12 cellular contexts compared by ENCODE assay signal in genomic region chr2:197208841-197209240, GRCh38.
DNase-seq lines count a peak whose midpoint lies in the region; ATAC-seq and TF ChIP-seq lines count a peak whose summit lies in the region.
"Had no signal": no experiment of that assay in that cellular context is flagged by ENCODE, and none has a peak within 500 bp of the region (broad histone marks: within the 10 kb centered on the region; RNA-seq: fewer than 3 reads in every experiment).

No MANE protein-coding gene starts in this region.

- peak overlapping the region; percentile 31 for H3K4me3 ChIP-seq in SU-DHL-6 (ENCODE audit: insufficient read depth, low read length, poor library complexity, severe bottlenecking)
- no peak overlapping the region for H3K4me3 ChIP-seq in skin epidermis
- H3K4me3 ChIP-seq in uterus = no peak overlapping the region

- no peak for TF ChIP-seq POLR2A in uterus (IDR thresholded peaks at IDR 0.05)

- H2AFZ ChIP-seq in SU-DHL-6 (ENCODE audit: low read depth, low read length, severe bottlenecking) = no peak overlapping the region

- H3K27me3 ChIP-seq in SU-DHL-6 (ENCODE audit: low read length) = no peaks in the 10 kb centered on the region
- no peaks in the 10 kb centered on the region for H3K27me3 ChIP-seq in uterus

- H3K36me3 ChIP-seq in SU-DHL-6 (ENCODE audit: low read length) (0 out of 2 replicates have a peak, but pooled peaks cover under 1% of the 10 kb centered on the region), uterus (no peaks in the 10 kb centered on the region)

- peaks cover 29% of the 10 kb centered on the region for H3K36me3 Mint-ChIP-seq in effector memory CD8-positive, alpha-beta T cell (ENCODE audit: insufficient read depth)

- H3K27ac ChIP-seq in SU-DHL-6 (ENCODE audit: low read depth, low read length) = peak overlapping the region; percentile 85
- peak overlapping the region in 11 of 21 experiments; percentile 8 to 93 (median 65) for H3K27ac ChIP-seq in skin epidermis
- no peak overlapping the region for H3K27ac ChIP-seq in uterus
- H3K27ac ChIP-seq: 22Rv1, epithelial cell of prostate had no signal

- H3K27ac Mint-ChIP-seq in effector memory CD8-positive, alpha-beta T cell = peak overlapping the region; percentile 96

- peaks cover 28% of the 10 kb centered on the region; the same call in 1 of the 2 replicates for H3F3A ChIP-seq in SU-DHL-6 (ENCODE audit: insufficient read depth)

- H3K27me3 Mint-ChIP-seq in effector memory CD8-positive, alpha-beta T cell = no peaks in the 10 kb centered on the region

- H3K9me3 Mint-ChIP-seq in effector memory CD8-positive, alpha-beta T cell = no peaks in the 10 kb centered on the region

- ATAC-seq in effector memory CD8-positive, alpha-beta T cell (replicated peaks) = no peak

- H3K9ac ChIP-seq in SU-DHL-6 (ENCODE audit: low read length) = peak overlapping the region; percentile 37; the same call in 1 of the 2 replicates

- intact Hi-C loops in posterior cingulate gyrus (cut with DNase I) (no loop called here), uterus (cut with DNase I; ENCODE audit: low total_unique reads) (no loop called here)

- H3K9me3 ChIP-seq in SU-DHL-6 (ENCODE audit: insufficient read depth, low read length) (no peaks in the 10 kb centered on the region), uterus (no peaks in the 10 kb centered on the region)

- DNase-seq in DMS79 treated with DMSO at 0.1 percent for 48 hours (lab: John Stamatoyannopoulos, UW) (peak; percentile 12), DMS79 (lab: John Stamatoyannopoulos, UW) (no peak), posterior cingulate gyrus (no peak), uterus (no peak), NCI-H2227 (lab: John Stamatoyannopoulos, UW; ENCODE audit: unreplicated experiment) (no peak)
- DNase-seq in effector memory CD8-positive, alpha-beta T cell = no peak
- DNase-seq: activated CD4-positive, alpha-beta T cell treated with anti-CD3 and anti-CD28 coated beads, Interleukin-2, amount 50 U/mL, for 1 hour; SHP77 treated with DMSO at 0.1 percent for 48 hours had no signal

- no peaks in the 10 kb centered on the region for H3K9me2 ChIP-seq in SU-DHL-6 (replicated peaks; ENCODE audit: insufficient read depth, low read length)

- peak overlapping the region; percentile 76 to 78 for H3K4me3 Mint-ChIP-seq in effector memory CD8-positive, alpha-beta T cell

- H3K79me2 ChIP-seq in SU-DHL-6 (ENCODE audit: insufficient read depth, low read length) = peaks cover 47% of the 10 kb centered on the region

- peaks cover 82 to 96% of the 10 kb centered on the region in 2 donors for H3K4me1 Mint-ChIP-seq in effector memory CD8-positive, alpha-beta T cell (ENCODE audit: low read depth in 2 of 2)

- H3K4me2 ChIP-seq in SU-DHL-6 (ENCODE audit: low read depth, low read length, poor library complexity, severe bottlenecking) = peak overlapping the region; percentile 63

- no peaks in the 10 kb centered on the region for H4K20me1 ChIP-seq in SU-DHL-6 (ENCODE audit: low read depth, low read length)

- no peaks in the 10 kb centered on the region for H3K4me1 ChIP-seq in uterus

- TF ChIP-seq CTCF in SU-DHL-6 (IDR thresholded peaks at IDR 0.05; ENCODE audit: insufficient read depth, low read length, poor library complexity, severe bottlenecking) = no peak
- TF ChIP-seq CTCF in uterus (IDR thresholded peaks at IDR 0.05) = no peak

Comparison
In these comparisons a context has a peak if more than half of its experiments do, and no peak if none do; other contexts are left out.
1. H3K27ac ChIP-seq: peak in SU-DHL-6 (single experiment) and skin epidermis (11 of 21); none in uterus (0 of 2).